ENCODE assay signal across 10 cellular contexts in the genomic region with DNA sequence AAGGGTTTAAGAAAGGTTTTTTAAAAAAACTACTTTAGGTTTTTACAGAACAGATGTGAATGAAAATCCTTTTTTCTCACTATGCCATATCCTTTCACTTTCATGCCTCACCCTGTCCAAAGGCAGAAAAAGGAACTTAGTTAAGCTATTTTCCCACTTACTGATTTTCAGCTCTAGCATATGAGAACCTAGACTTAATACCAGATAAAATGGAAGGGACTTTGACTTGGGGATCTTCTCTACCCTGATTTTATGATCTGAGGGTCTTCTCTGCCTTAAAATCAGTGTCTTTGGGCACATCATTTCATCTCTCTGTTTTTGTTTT. TPM values are rescaled to one million over a fixed set of nuclear protein-coding genes. Genes with fewer than 3 reads are reported as not detected.
DNase-seq lines count a peak whose midpoint lies in the region; ATAC-seq and TF ChIP-seq lines count a peak whose summit lies in the region.
"Had no signal": no experiment of that assay in that cellular context is flagged by ENCODE, and none has a peak within 500 bp of the region (broad histone marks: within the 10 kb centered on the region; RNA-seq: fewer than 3 reads in every experiment).

No MANE protein-coding gene starts in this region.

- H2BK12ac ChIP-seq in mesenchymal stem cell (ENCODE audit: low read length in 2 of 2) = no peak overlapping the region

- H3K36me3 ChIP-seq in brain microvascular endothelial cell (replicated peaks) (no peaks in the 10 kb centered on the region), mesenchymal stem cell (ENCODE audit: control insufficient read depth in 1 of 2, insufficient read depth in 2 of 2, low read depth in 1 of 2, low read length in 2 of 2) (no peaks in the 10 kb centered on the region), upper lobe of right lung (no peaks in the 10 kb centered on the region)

- no peak overlapping the region for H4K91ac ChIP-seq in mesenchymal stem cell (ENCODE audit: low read length)

- H3K4me2 ChIP-seq in mesenchymal stem cell (ENCODE audit: low read length, poor library complexity, severe bottlenecking) = no peak overlapping the region

- no peaks in the 10 kb centered on the region for H3K27me3 Mint-ChIP-seq in activated naive CD4-positive, alpha-beta T cell treated with anti-CD3 and anti-CD28 coated beads, Interleukin-2, amount 50 U/mL, for 24 hours

- peak overlapping the region; percentile 16 for H3K4me3 Mint-ChIP-seq in activated naive CD4-positive, alpha-beta T cell treated with anti-CD3 and anti-CD28 coated beads, Interleukin-2, amount 50 U/mL, for 24 hours

- H3K27ac Mint-ChIP-seq in activated naive CD4-positive, alpha-beta T cell treated with anti-CD3 and anti-CD28 coated beads, Interleukin-2, amount 50 U/mL, for 24 hours = peak overlapping the region; percentile 32

- no peaks in the 10 kb centered on the region for H3K9me3 Mint-ChIP-seq in activated naive CD4-positive, alpha-beta T cell treated with anti-CD3 and anti-CD28 coated beads, Interleukin-2, amount 50 U/mL, for 24 hours

- ATAC-seq in upper lobe of right lung (no peak), HG02981 (IDR thresholded peaks at IDR 0.05; ENCODE audit: unreplicated experiment) (no peak)

- H2BK120ac ChIP-seq in mesenchymal stem cell (ENCODE audit: low read depth, low read length) = no peak overlapping the region

- H3K27me3 ChIP-seq in brain microvascular endothelial cell (replicated peaks) = no peaks in the 10 kb centered on the region
- no peaks in the 10 kb centered on the region for H3K27me3 ChIP-seq in mesenchymal stem cell (ENCODE audit: control insufficient read depth in 1 of 2, insufficient read depth in 1 of 2, low read length in 2 of 2)
- H3K27me3 ChIP-seq in upper lobe of right lung = no peaks in the 10 kb centered on the region

- no peak overlapping the region for H3K4ac ChIP-seq in mesenchymal stem cell (ENCODE audit: low read depth in 1 of 2, low read length in 2 of 2)

- H3K9me3 ChIP-seq in mesenchymal stem cell (ENCODE audit: control insufficient read depth, low read length) (no peaks in the 10 kb centered on the region), upper lobe of right lung (no peaks in the 10 kb centered on the region)

- no peak overlapping the region for H4K8ac ChIP-seq in mesenchymal stem cell (ENCODE audit: low read length)

- no peak overlapping the region for H3K14ac ChIP-seq in mesenchymal stem cell (ENCODE audit: low read length in 2 of 2)

- H3K4me3 ChIP-seq in brain microvascular endothelial cell (ENCODE audit: low read depth, low read length) (no peak overlapping the region), mesenchymal stem cell (ENCODE audit: insufficient read depth in 1 of 2, low read depth in 1 of 2, low read length in 2 of 2) (no peak overlapping the region), upper lobe of right lung (no peak overlapping the region)

- peaks cover 49% of the 10 kb centered on the region for H3K4me1 Mint-ChIP-seq in activated naive CD4-positive, alpha-beta T cell treated with anti-CD3 and anti-CD28 coated beads, Interleukin-2, amount 50 U/mL, for 24 hours

- peaks cover 14% of the 10 kb centered on the region for H3K79me1 ChIP-seq in mesenchymal stem cell (replicated peaks; ENCODE audit: low read length, poor library complexity, severe bottlenecking)

- peak overlapping the region; percentile 68 for H3K9ac ChIP-seq in mesenchymal stem cell (ENCODE audit: low read length)

- no peak for DNase-seq in activated naive CD4-positive, alpha-beta T cell treated with anti-CD3 and anti-CD28 coated beads, Interleukin-2, amount 50 U/mL, for 16 hours
- DNase-seq in brain microvascular endothelial cell (no peak), mesenchymal stem cell (no peak), upper lobe of right lung (no peak), kidney tubule cell (ENCODE audit: low spot score) (no peak)
- DNase-seq in effector CD4-positive, alpha-beta T cell = no peak
- DNase-seq: NCI-H187, SHP77 had no signal

- intact Hi-C loops in upper lobe of right lung (cut with DNase I) = no loop called here

- no peak overlapping the region for H3K18ac ChIP-seq in mesenchymal stem cell (ENCODE audit: low read depth in 1 of 2, low read length in 2 of 2)

- peak overlapping the region; percentile 95 for H3K27ac ChIP-seq in brain microvascular endothelial cell
- peak overlapping the region; percentile 54 for H3K27ac ChIP-seq in mesenchymal stem cell (ENCODE audit: low read length, poor library complexity, severe bottlenecking)
- H3K27ac ChIP-seq in upper lobe of right lung = peak overlapping the region; percentile 58

- in situ Hi-C loops in brain microvascular endothelial cell (cut with HindIII; ENCODE audit: low pct_ligation_motif_present, low sequenced_read_pairs) = no loop called here

- no peaks in the 10 kb centered on the region for H3K36me3 Mint-ChIP-seq in activated naive CD4-positive, alpha-beta T cell treated with anti-CD3 and anti-CD28 coated beads, Interleukin-2, amount 50 U/mL, for 24 hours

- TF ChIP-seq CTCF in brain microvascular endothelial cell (IDR thresholded peaks at IDR 0.05; ENCODE audit: low read depth, low read length, missing control alignments) = no peak
- TF ChIP-seq CTCF in upper lobe of right lung (IDR thresholded peaks at IDR 0.05) = no peak

- H2BK15ac ChIP-seq in mesenchymal stem cell (ENCODE audit: low read depth, poor library complexity, severe bottlenecking) = no peak overlapping the region

- H2AFZ ChIP-seq in mesenchymal stem cell (ENCODE audit: low read depth, low read length) = no peak overlapping the region

- no peak overlapping the region for H2AK5ac ChIP-seq in mesenchymal stem cell (ENCODE audit: low read length, severe bottlenecking)

- peaks cover 4% of the 10 kb centered on the region for H3K4me1 ChIP-seq in mesenchymal stem cell (ENCODE audit: control insufficient read depth, insufficient read depth, low read depth, low read length)
- peaks cover 74% of the 10 kb centered on the region for H3K4me1 ChIP-seq in upper lobe of right lung

- no peak overlapping the region for H3K23ac ChIP-seq in mesenchymal stem cell (ENCODE audit: low read length in 2 of 2)

- no peak overlapping the region for H2BK5ac ChIP-seq in mesenchymal stem cell (ENCODE audit: low read depth, low read length, poor library complexity, severe bottlenecking)

RNA-seq across cellular contexts. Expression of a gene that starts 42.4 kb away (rescaled TPM):
- 16.4 TPM for polyA plus RNA-seq in mesenchymal stem cell (2013, experiment 1 of 2)
- polyA plus RNA-seq in mesenchymal stem cell (2013, experiment 2 of 2) = 18.0 TPM
- total RNA-seq in upper lobe of right lung = 98.4 TPM
